ENCODE assay signal across 8 cellular contexts in the genomic region with DNA sequence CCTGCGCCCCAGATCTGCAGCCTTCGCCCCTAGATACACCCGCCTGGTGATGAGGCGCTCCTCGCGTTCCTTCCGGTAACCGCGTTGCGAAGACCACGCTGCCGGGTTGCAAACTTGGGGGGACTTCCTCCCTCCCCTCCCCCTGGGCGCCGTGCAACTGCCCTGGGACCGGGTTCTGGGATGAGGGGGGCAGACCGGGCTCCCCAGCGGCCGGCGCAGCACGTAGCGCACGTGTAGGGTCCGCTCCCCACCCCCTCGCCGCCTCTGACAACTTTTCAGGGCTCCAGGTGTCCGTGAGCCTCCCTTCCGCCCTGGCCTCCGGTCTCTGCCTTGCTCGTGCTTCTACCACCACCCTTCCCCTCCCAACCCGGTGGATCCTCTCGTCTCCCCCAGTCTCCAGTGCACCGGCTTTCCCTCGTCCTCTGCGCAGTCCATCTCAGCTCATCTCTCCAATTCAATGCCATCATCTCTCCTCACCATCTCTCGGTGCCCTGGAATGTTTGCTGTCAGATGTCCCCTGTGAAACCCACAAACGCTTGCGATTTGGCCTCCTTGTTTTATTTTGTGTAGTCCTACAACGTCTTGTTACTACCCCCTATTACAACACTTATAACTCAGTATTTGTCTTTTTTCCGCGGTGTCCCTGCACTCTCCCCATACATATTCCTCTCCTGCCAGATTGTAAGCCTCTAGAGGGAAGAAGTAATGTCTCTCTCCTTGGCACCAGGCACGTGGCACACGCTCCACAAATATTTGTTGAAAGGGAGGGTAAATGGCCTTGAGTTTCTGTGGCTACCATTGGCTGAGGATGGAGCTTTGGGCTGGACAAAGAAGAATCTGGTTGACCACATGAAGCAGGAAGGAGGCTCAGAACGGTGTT. TPM values are rescaled to one million over a fixed set of nuclear protein-coding genes. Genes with fewer than 3 reads are reported as not detected.
DNase-seq lines count a peak whose midpoint lies in the region; ATAC-seq lines count a peak whose summit lies in the region.

No MANE protein-coding gene starts in this region.

- no peaks in the 10 kb centered on the region for H3K36me3 ChIP-seq in ACC112 (ENCODE audit: insufficient read depth, low read length)

- H3K9me3 Mint-ChIP-seq in activated naive CD4-positive, alpha-beta T cell treated with anti-CD3 and anti-CD28 coated beads, Interleukin-2, amount 10 ng/mL, durations not matched to agents 7 days and 5 days: no peaks in the 10 kb centered on the region

- CTCF ChIA-PET in activated naive CD4-positive, alpha-beta T cell treated with anti-CD3 and anti-CD28 coated beads, Interleukin-2, amount 10 ng/mL, durations not matched to agents 7 days and 5 days (lab: Charles Lee): no interaction called here

- peak overlapping the region; percentile 87 for H3K4me3 ChIP-seq in ACC112 (ENCODE audit: low read depth, low read length)

- peak overlapping the region; percentile 80 for H3K4me3 Mint-ChIP-seq in activated naive CD4-positive, alpha-beta T cell treated with anti-CD3 and anti-CD28 coated beads, Interleukin-2, amount 10 ng/mL, durations not matched to agents 7 days and 5 days

- H3K4me1 ChIP-seq in ACC112 (ENCODE audit: control insufficient read depth, insufficient read depth, low read length, unreplicated experiment): peaks cover 7% of the 10 kb centered on the region

- peak overlapping the region; percentile 89 for H3K27ac Mint-ChIP-seq in activated naive CD4-positive, alpha-beta T cell treated with anti-CD3 and anti-CD28 coated beads, Interleukin-2, amount 10 ng/mL, durations not matched to agents 7 days and 5 days

- no peak overlapping the region; the same call in 1 of the 2 replicates for H3K27ac ChIP-seq in ACC112 (ENCODE audit: low read depth, low read length)

- DNase-seq in Kasumi-1 (lab: John Stamatoyannopoulos, UW) (peak; percentile 24 to 44), left ventricle myocardium superior (peak; percentile 44), sciatic nerve (ENCODE audit: low spot score) (peak; percentile 60), NCI-H1092 (lab: John Stamatoyannopoulos, UW) (no peak), UCSD-AML1 (lab: John Stamatoyannopoulos, UW; ENCODE audit: unreplicated experiment) (no peak)
- peak; percentile 71 for DNase-seq in activated naive CD4-positive, alpha-beta T cell treated with anti-CD3 and anti-CD28 coated beads, Interleukin-2, amount 10 ng/mL, durations not matched to agents 7 days and 5 days

- H3K27me3 Mint-ChIP-seq in activated naive CD4-positive, alpha-beta T cell treated with anti-CD3 and anti-CD28 coated beads, Interleukin-2, amount 10 ng/mL, durations not matched to agents 7 days and 5 days: peaks cover 55% of the 10 kb centered on the region

- peaks cover 17% of the 10 kb centered on the region for H3K79me2 ChIP-seq in ACC112 (ENCODE audit: control insufficient read depth, insufficient read depth, low read length, unreplicated experiment)

- H3K36me3 Mint-ChIP-seq in activated naive CD4-positive, alpha-beta T cell treated with anti-CD3 and anti-CD28 coated beads, Interleukin-2, amount 10 ng/mL, durations not matched to agents 7 days and 5 days: no peaks in the 10 kb centered on the region

- ATAC-seq in GM19023 (IDR thresholded peaks at IDR 0.05; ENCODE audit: unreplicated experiment) (peak; percentile 10), left ventricle myocardium superior (no peak), sciatic nerve (peak; percentile 17)

- intact Hi-C loops in left ventricle myocardium superior (cut with micrococcal nuclease) (no loop called here), sciatic nerve (cut with DNase I) (no loop called here)

- H3K27me3 ChIP-seq in ACC112 (ENCODE audit: insufficient read depth, low read length): no peaks in the 10 kb centered on the region

- peaks cover 33% of the 10 kb centered on the region for H3K4me1 Mint-ChIP-seq in activated naive CD4-positive, alpha-beta T cell treated with anti-CD3 and anti-CD28 coated beads, Interleukin-2, amount 10 ng/mL, durations not matched to agents 7 days and 5 days

- peak overlapping the region; percentile 70 for H2AFZ ChIP-seq in ACC112 (ENCODE audit: low read length, unreplicated experiment)

RNA-seq across cellular contexts. Expression of a gene that starts 0.8 kb away (rescaled TPM):
- total RNA-seq in left ventricle myocardium superior (0.79 TPM), sciatic nerve (1.2 TPM)

RNA-seq across cellular contexts. Expression of a gene that starts 3.3 kb away (rescaled TPM):
- 14.6 TPM for total RNA-seq in left ventricle myocardium superior
- 67.9 TPM for total RNA-seq in sciatic nerve

Comparison
In these comparisons a context has a peak if more than half of its experiments do, and no peak if none do; other contexts are left out.
1. DNase-seq: peak in Kasumi-1 (2 of 2), activated naive CD4-positive, alpha-beta T cell treated with anti-CD3 and anti-CD28 coated beads, Interleukin-2, amount 10 ng/mL, durations not matched to agents 7 days and 5 days (single experiment), left ventricle myocardium superior (single experiment) and sciatic nerve (single experiment); none in NCI-H1092 (single experiment) and UCSD-AML1 (single experiment).